18 cellular contexts compared by ENCODE assay signal in genomic region chr2:232232915-232233314, GRCh38.
DNase-seq lines count a peak whose midpoint lies in the region; ATAC-seq, FAIRE-seq and TF ChIP-seq lines count a peak whose summit lies in the region.
"Had no signal": no experiment of that assay in that cellular context is flagged by ENCODE, and none has a peak within 500 bp of the region (broad histone marks: within the 10 kb centered on the region; RNA-seq: fewer than 3 reads in every experiment).

No MANE protein-coding gene starts in this region.

- H3K4me3 Mint-ChIP-seq in nephron progenitor cell: no peak overlapping the region
- H3K4me3 Mint-ChIP-seq: B cell; CD4-positive, alpha-beta memory T cell; GM23338 had no signal

- TF ChIP-seq CTCF in A549 (IDR thresholded peaks at IDR 0.05) (no peak), nephron progenitor cell (IDR thresholded peaks at IDR 0.05) (no peak)

- H3K4me2 ChIP-seq in A549: no peak overlapping the region
- H3K4me2 ChIP-seq: GM23338 had no signal

- TF ChIP-seq POLR2A in A549 (IDR thresholded peaks at IDR 0.05; ENCODE audit: low read length): no peak
- no peak for TF ChIP-seq POLR2A in erythroblast (IDR thresholded peaks at IDR 0.05; ENCODE audit: low read length)

- no peaks in the 10 kb centered on the region for H3K4me1 Mint-ChIP-seq in nephron progenitor cell
- H3K4me1 Mint-ChIP-seq: B cell had no signal

- peaks cover 7% of the 10 kb centered on the region for H3K27me3 Mint-ChIP-seq in nephron progenitor cell (ENCODE audit: low read depth, poor library complexity)
- H3K27me3 Mint-ChIP-seq: B cell; CD4-positive, alpha-beta memory T cell had no signal

- peaks cover 21% of the 10 kb centered on the region for H3K4me1 ChIP-seq in A549

- FAIRE-seq in A549 (lab: Jason Lieb, UNC): no peak
- FAIRE-seq: D721Med, GM12892 had no signal

- TF ChIP-seq EP300 in A549 (IDR thresholded peaks at IDR 0.05): no peak

- H3K27ac Mint-ChIP-seq in nephron progenitor cell: peak overlapping the region; percentile 44
- H3K27ac Mint-ChIP-seq: B cell, GM23338 had no signal

- ATAC-seq in A549: no peak
- ATAC-seq: GM23338 had no signal

- no peaks in the 10 kb centered on the region for H3K36me3 Mint-ChIP-seq in nephron progenitor cell (ENCODE audit: low read depth)

- WGBS in A549 (ENCODE audit: missing lambda C conversion rate): 81% methylated on average over 2 of the region's 2 CpGs

- TF ChIP-seq RAD21 in A549 (conservative IDR thresholded peaks at IDR 0.05 in 1 of 2, IDR thresholded peaks at IDR 0.05 in 1 of 2): no peak

- no peak overlapping the region for H3K4me3 ChIP-seq in A549
- H3K4me3 ChIP-seq: GM23338 had no signal

- H3K27ac ChIP-seq in A549: no peak overlapping the region
- H3K27ac ChIP-seq in KOPT-K1 (ENCODE audit: low read depth, low read length, poor library complexity, severe bottlenecking): peak overlapping the region; percentile 38

- H3K9me3 ChIP-seq in A549 (no peaks in the 10 kb centered on the region), KOPT-K1 (ENCODE audit: insufficient read depth, low read length, poor library complexity, severe bottlenecking) (no peaks in the 10 kb centered on the region)

- no peaks in the 10 kb centered on the region for H3K36me3 ChIP-seq in KOPT-K1 (ENCODE audit: insufficient read depth, low read length)

- POLR2A ChIA-PET in A549 (lab: Yijun Ruan, JAX) (no interaction called here), HEK293T (lab: Yijun Ruan, JAX) (no interaction called here)

- CTCF ChIA-PET in A549 (lab: Yijun Ruan, JAX): interaction anchor here (1.2 kb wide), 2 partner anchors 10 to 14 kb away, joined by 3 read pairs; no protein-coding TSS in a partner anchor
- CTCF ChIA-PET in HEK293T (lab: Yijun Ruan, JAX): no interaction called here

- DNase-seq in activated CD8-positive, alpha-beta memory T cell treated with anti-CD3 and anti-CD28 coated beads for 24 hours: peak; percentile 35
- no peak for DNase-seq in activated CD8-positive, alpha-beta memory T cell treated with anti-CD3 and anti-CD28 coated beads, Interleukin-2, amount 50 U/mL, for 4 hours
- DNase-seq in A549 (ENCODE audit: low read depth in 1 of 2, low spot score in 1 of 2) (no peak), nephron progenitor cell (no peak), NCI-H2107 treated with DMSO at 0.1 percent for 48 hours (lab: John Stamatoyannopoulos, UW; ENCODE audit: unreplicated experiment) (no peak), erythroblast (lab: John Stamatoyannopoulos, UW) (no peak), HEK293T (ENCODE audit: extremely low spot score) (no peak)
- DNase-seq: C1 segment of cervical spinal cord; CD4-positive, alpha-beta memory T cell; DMS153; DMS79 treated with DMSO at 0.1 percent for 48 hours; GDM1; H7 had no signal

- H3K9me3 Mint-ChIP-seq in nephron progenitor cell: no peaks in the 10 kb centered on the region
- H3K9me3 Mint-ChIP-seq: CD4-positive, alpha-beta memory T cell; GM23338 had no signal

TF ChIP-seq in A549, 52 proteins besides CTCF, POLR2A, EP300 and RAD21:
- TF ChIP-seq MAFK (IDR thresholded peaks at IDR 0.05; ENCODE audit: partially characterized antibody) (peak; percentile 39), EHMT2 (IDR thresholded peaks at IDR 0.05; ENCODE audit: low read depth) (no peak)

TF ChIP-seq in HEK293T, 16 proteins besides CTCF, POLR2A, EP300 and RAD21:
- no peak for TF ChIP-seq ARNT (IDR thresholded peaks at IDR 0.05)
- no peak for TF ChIP-seq TARDBP (IDR thresholded peaks at IDR 0.05)
- TF ChIP-seq CTBP1 (IDR thresholded peaks at IDR 0.05; ENCODE audit: borderline replicate concordance): no peak
- TF ChIP-seq L3MBTL2 (conservative IDR thresholded peaks at IDR 0.05): no peak
- no peak for TF ChIP-seq SUZ12 (IDR thresholded peaks at IDR 0.05)
- no peak for TF ChIP-seq SP1 (IDR thresholded peaks at IDR 0.05)
- no peak for TF ChIP-seq PKNOX1 (IDR thresholded peaks at IDR 0.05)
- TF ChIP-seq HDGF (IDR thresholded peaks at IDR 0.05; ENCODE audit: borderline replicate concordance): no peak
- no peak for TF ChIP-seq ZNF384 (IDR thresholded peaks at IDR 0.05)
- TF ChIP-seq NFRKB (IDR thresholded peaks at IDR 0.05): no peak
- TF ChIP-seq LEF1 (IDR thresholded peaks at IDR 0.05; ENCODE audit: borderline replicate concordance): no peak
- TF ChIP-seq ELF4 (IDR thresholded peaks at IDR 0.05): no peak
- no peak for TF ChIP-seq FOXM1 (IDR thresholded peaks at IDR 0.05; ENCODE audit: borderline replicate concordance)
